Comparison of ENCODE assay signal across 1 cellular context in genomic region chr1:170461762-170462384, GRCh38.
TF ChIP-seq lines count a peak whose summit lies in the region.

No MANE protein-coding gene starts in this region.

TF ChIP-seq in IMR-90, 13 proteins besides CTCF, POLR2A, EP300 and RAD21 (continued from another document):
- TF ChIP-seq USF2 (IDR thresholded peaks at IDR 0.05; ENCODE audit: low read depth, low read length) (no peak), CHD1 (IDR thresholded peaks at IDR 0.05; ENCODE audit: low read depth, low read length) (no peak), ELK1 (IDR thresholded peaks at IDR 0.05; ENCODE audit: borderline replicate concordance, low read depth, low read length) (no peak), SMC3 (IDR thresholded peaks at IDR 0.05; ENCODE audit: low read depth, low read length) (no peak), MXI1 (IDR thresholded peaks at IDR 0.05; ENCODE audit: borderline replicate concordance, low read depth, low read length) (no peak), RFX5 (IDR thresholded peaks at IDR 0.05; ENCODE audit: low read depth, low read length) (no peak), FOS (IDR thresholded peaks at IDR 0.05; ENCODE audit: low read depth, low read length) (no peak), CEBPB (IDR thresholded peaks at IDR 0.05; ENCODE audit: low read depth, low read length) (no peak), BHLHE40 (IDR thresholded peaks at IDR 0.05; ENCODE audit: low read depth, low read length) (no peak), MAFK (IDR thresholded peaks at IDR 0.05; ENCODE audit: low read depth, low read length) (no peak)
